ENCODE assay signal across 14 cellular contexts in the genomic region with DNA sequence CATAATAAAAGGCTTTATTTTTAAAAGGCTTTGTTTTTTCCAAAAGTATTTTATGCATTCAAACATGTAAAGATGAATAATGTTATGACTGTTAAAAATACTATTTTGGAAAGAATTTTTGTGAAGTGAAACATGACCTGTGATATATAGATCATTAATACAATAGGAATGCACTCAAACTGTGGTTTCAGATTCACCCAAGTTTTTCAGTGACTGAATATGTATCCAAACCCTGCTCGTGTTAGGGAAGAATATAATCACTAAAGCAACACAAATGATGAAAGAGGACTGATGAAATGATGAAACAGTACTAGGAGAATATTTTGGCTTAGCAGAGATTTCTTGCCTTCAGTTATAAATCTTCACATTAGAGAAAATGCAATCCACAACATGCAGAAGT.
DNase-seq lines count a peak whose midpoint lies in the region; ATAC-seq and TF ChIP-seq lines count a peak whose summit lies in the region.
"Had no signal": no experiment of that assay in that cellular context is flagged by ENCODE, and none has a peak within 500 bp of the region (broad histone marks: within the 10 kb centered on the region; RNA-seq: fewer than 3 reads in every experiment).

No MANE protein-coding gene starts in this region.

- in situ Hi-C loops in astrocyte of the spinal cord (cut with HindIII; ENCODE audit: low sequenced_read_pairs) = no loop called here

- H3K4me3 ChIP-seq in AG04449 (ENCODE audit: low read depth, low read length) (no peak overlapping the region), astrocyte of the spinal cord (ENCODE audit: low read depth, low read length) (no peak overlapping the region)
- H3K4me3 ChIP-seq: body of pancreas, tibial nerve had no signal

- TF ChIP-seq CTCF in AG04449 (IDR thresholded peaks at IDR 0.05; ENCODE audit: insufficient read depth, low read length, missing control alignments) (no peak), astrocyte of the spinal cord (IDR thresholded peaks at IDR 0.05; ENCODE audit: low read depth, low read length) (no peak), GM20000 (IDR thresholded peaks at IDR 0.05; ENCODE audit: extremely low read depth, missing control alignments) (no peak)

- ATAC-seq in GM21367 (IDR thresholded peaks at IDR 0.05; ENCODE audit: unreplicated experiment) (no peak), HG02852 (IDR thresholded peaks at IDR 0.05; ENCODE audit: unreplicated experiment) (no peak), HG02938 (IDR thresholded peaks at IDR 0.05; ENCODE audit: unreplicated experiment) (no peak)
- ATAC-seq: activated T-cell treated with anti-CD3 and anti-CD28 coated beads, Interleukin-2, amount 50 U/mL, for 72 hours; body of pancreas had no signal

- DNase-seq in AG04449 (ENCODE audit: low read depth, low spot score) = peak; percentile 80
- peak; percentile 88 for DNase-seq in HT1080 (ENCODE audit: low read depth)
- DNase-seq in astrocyte of the spinal cord (ENCODE audit: low read depth, low spot score) = peak; percentile 90
- DNase-seq in iris pigment epithelial cell (ENCODE audit: low read depth) = peak; percentile 95
- no peak for DNase-seq in GM20000 (ENCODE audit: low spot score)
- DNase-seq: activated CD4-positive, alpha-beta T cell treated with anti-CD3 and anti-CD28 coated beads for 1 hour; activated T-cell treated with anti-CD3 and anti-CD28 coated beads, Interleukin-2, amount 50 U/mL, for 72 hours; body of pancreas; GOT3; MM.1S had no signal

- POLR2A ChIA-PET in AG04449 (lab: Yijun Ruan, JAX) = no interaction called here

- CTCF ChIA-PET in AG04449 (lab: Yijun Ruan, JAX) = no interaction called here
